Comparison of ENCODE assay signal across 33 cellular contexts in genomic region chr1:201662646-201663045, GRCh38.
"Had no signal": no experiment of that assay in that cellular context is flagged by ENCODE, and none has a peak within 500 bp of the region (broad histone marks: within the 10 kb centered on the region; RNA-seq: fewer than 3 reads in every experiment).

No MANE protein-coding gene starts in this region.

- H3K27ac Mint-ChIP-seq: activated CD4-positive, alpha-beta memory T cell treated with anti-CD3 and anti-CD28 coated beads, Interleukin-2, amount 10 ng/mL, durations not matched to agents 7 days and 5 days; activated naive CD8-positive, alpha-beta T cell treated with anti-CD3 and anti-CD28 coated beads for 36 hours; activated T-cell treated with anti-CD3 and anti-CD28 coated beads, Interleukin-2, amount 50 U/mL, for 72 hours; activated T-helper 17 cell treated with anti-CD3 and anti-CD28 coated beads, Interleukin-2, amount 50 U/mL, for 72 hours had no signal

- H3K27me3 ChIP-seq: cardiac muscle cell, MG63, Peyer's patch had no signal

- H3K9me3 ChIP-seq: MG63, Peyer's patch had no signal

- H3K4me1 Mint-ChIP-seq: activated CD4-positive, alpha-beta memory T cell treated with anti-CD3 and anti-CD28 coated beads, Interleukin-2, amount 10 ng/mL, durations not matched to agents 7 days and 5 days; activated naive CD8-positive, alpha-beta T cell treated with anti-CD3 and anti-CD28 coated beads for 36 hours; activated T-helper 17 cell treated with anti-CD3 and anti-CD28 coated beads, Interleukin-2, amount 50 U/mL, for 72 hours; central memory CD8-positive, alpha-beta T cell had no signal

- H3K36me3 Mint-ChIP-seq: activated naive CD8-positive, alpha-beta T cell treated with anti-CD3 and anti-CD28 coated beads for 36 hours had no signal

- H3K36me3 ChIP-seq: cardiac muscle cell, Peyer's patch had no signal

- H3K4me3 Mint-ChIP-seq: activated CD4-positive, alpha-beta memory T cell treated with anti-CD3 and anti-CD28 coated beads, Interleukin-2, amount 10 ng/mL, durations not matched to agents 7 days and 5 days; activated naive CD8-positive, alpha-beta T cell treated with anti-CD3 and anti-CD28 coated beads for 36 hours; activated T-cell treated with anti-CD3 and anti-CD28 coated beads, Interleukin-2, amount 50 U/mL, for 72 hours; activated T-helper 17 cell treated with anti-CD3 and anti-CD28 coated beads, Interleukin-2, amount 50 U/mL, for 72 hours; central memory CD8-positive, alpha-beta T cell had no signal

- ATAC-seq: activated T-cell treated with anti-CD3 and anti-CD28 coated beads, Interleukin-2, amount 50 U/mL, for 72 hours; activated T-helper 17 cell treated with anti-CD3 and anti-CD28 coated beads, Interleukin-2, amount 50 U/mL, for 72 hours; PC-3 had no signal

- H3K9me3 Mint-ChIP-seq: activated CD4-positive, alpha-beta memory T cell treated with anti-CD3 and anti-CD28 coated beads, Interleukin-2, amount 10 ng/mL, durations not matched to agents 7 days and 5 days; activated naive CD8-positive, alpha-beta T cell treated with anti-CD3 and anti-CD28 coated beads for 36 hours; activated T-cell treated with anti-CD3 and anti-CD28 coated beads, Interleukin-2, amount 50 U/mL, for 72 hours; activated T-helper 17 cell treated with anti-CD3 and anti-CD28 coated beads, Interleukin-2, amount 50 U/mL, for 72 hours; central memory CD8-positive, alpha-beta T cell had no signal

- H3K27me3 Mint-ChIP-seq: activated naive CD8-positive, alpha-beta T cell treated with anti-CD3 and anti-CD28 coated beads for 36 hours had no signal

- DNase-seq: activated CD4-positive, alpha-beta memory T cell treated with anti-CD3 and anti-CD28 coated beads, Interleukin-2, amount 10 ng/mL, durations not matched to agents 7 days and 5 days; activated CD4-positive, alpha-beta T cell treated with anti-CD3 and anti-CD28 coated beads for 1 hour; activated CD4-positive, alpha-beta T cell treated with anti-CD3 and anti-CD28 coated beads for 48 hours; activated CD4-positive, CD25-positive, alpha-beta regulatory T cell; activated effector memory CD4-positive, alpha-beta T cell treated with anti-CD3 and anti-CD28 coated beads, Interleukin-2, amount 50 U/mL, for 16 hours; activated naive CD4-positive, alpha-beta T cell; activated naive CD4-positive, alpha-beta T cell treated with anti-CD3 and anti-CD28 coated beads, Interleukin-2, amount 50 U/mL, for 16 hours; activated naive CD8-positive, alpha-beta T cell treated with anti-CD3 and anti-CD28 coated beads for 36 hours; activated T-cell treated with anti-CD3 and anti-CD28 coated beads, Interleukin-2, amount 50 U/mL, for 1 hour; activated T-cell treated with anti-CD3 and anti-CD28 coated beads, Interleukin-2, amount 50 U/mL, for 72 hours; amniotic stem cell; aorta; Kasumi-1; KG1; MG63; NCI-H1048; NCI-H1105 treated with DMSO at 0.1 percent for 48 hours; NCI-H1436; NCI-H187 treated with DMSO at 0.1 percent for 48 hours; NCI-H2081; NCI-H226; NCI-H446 treated with DMSO at 0.1 percent for 48 hours; NCI-H82; NK-92 treated with Interleukin-12 subunit alpha and Interleukin-12 subunit beta, amount 100 ng/mL, for 24 hours; PC-3; Right ventricle myocardium superior; T1000; WERI-Rb-1 had no signal

- H3K4me3 ChIP-seq: cardiac muscle cell, MG63, Peyer's patch, SK-N-MC had no signal

- H3K4me1 ChIP-seq: Peyer's patch had no signal
